8 cellular contexts compared by ENCODE assay signal in the genomic region with DNA sequence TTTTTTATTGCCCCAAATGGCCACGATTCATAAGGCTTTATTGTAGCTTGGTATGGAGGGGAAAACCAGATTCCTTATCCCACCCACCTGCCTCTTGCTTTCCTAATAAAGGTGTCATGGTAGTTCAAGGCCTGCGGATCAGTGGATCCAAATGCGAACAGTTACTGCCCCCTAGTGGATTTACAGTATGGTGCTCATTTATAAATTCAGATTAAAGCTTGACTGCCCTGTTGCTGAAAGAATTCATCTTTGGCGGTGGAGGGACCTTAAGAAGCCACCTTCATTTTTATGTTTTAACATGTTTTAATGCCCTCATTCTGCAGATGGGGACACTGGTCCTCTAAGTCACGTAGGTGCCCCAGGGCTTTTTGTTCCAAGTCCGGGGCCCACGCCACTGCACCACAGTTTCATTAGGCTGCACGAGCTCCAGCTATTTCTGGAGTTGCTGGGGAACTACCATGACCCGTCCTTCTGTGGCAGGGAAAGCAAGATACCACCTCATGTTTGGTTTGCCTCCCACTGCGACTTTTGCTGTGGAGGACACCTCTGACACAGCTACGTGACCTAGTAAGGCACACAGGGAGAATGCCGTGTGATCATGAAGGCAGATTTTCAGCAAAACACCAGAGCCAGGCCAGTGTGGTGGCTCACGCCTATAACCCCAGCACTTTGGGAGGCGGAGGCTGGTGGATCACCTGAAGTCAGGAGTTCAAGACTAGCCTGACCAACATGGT. TPM values are rescaled to one million over a fixed set of nuclear protein-coding genes. Genes with fewer than 3 reads are reported as not detected.
DNase-seq lines count a peak whose midpoint lies in the region; ATAC-seq and TF ChIP-seq lines count a peak whose summit lies in the region.

No MANE protein-coding gene starts in this region.

- peak; percentile 66 to 82 (median 75) for ATAC-seq in right lobe of liver
- ATAC-seq in GM21381 (IDR thresholded peaks at IDR 0.05; ENCODE audit: unreplicated experiment): no peak

- H3K4me3 Mint-ChIP-seq in chondrocyte (ENCODE audit: unreplicated experiment): no peak overlapping the region

- no peaks in the 10 kb centered on the region for H3K9me3 Mint-ChIP-seq in chondrocyte (ENCODE audit: low read depth)

- H3K27ac ChIP-seq in right lobe of liver (no peak overlapping the region), vagina (no peak overlapping the region)

- TF ChIP-seq POLR2A in right lobe of liver (IDR thresholded peaks at IDR 0.05): no peak
- no peak for TF ChIP-seq POLR2A in vagina (IDR thresholded peaks at IDR 0.05)

- intact Hi-C loops in right lobe of liver (cut with DNase I): no loop called here
- intact Hi-C loops in vagina (cut with DNase I): loop anchor here (10.0 kb wide), 2 partner anchors 233 to 313 kb away; a partner anchor contains a TSS

- H3K27me3 ChIP-seq in right lobe of liver (no peaks in the 10 kb centered on the region), vagina (no peaks in the 10 kb centered on the region)

- TF ChIP-seq CTCF in LNCaP clone FGC (IDR thresholded peaks at IDR 0.05; ENCODE audit: control insufficient read depth, extremely low read depth, insufficient read depth) (peak; percentile 79), chondrocyte (IDR thresholded peaks at IDR 0.05) (peak; percentile 91), right lobe of liver (IDR thresholded peaks at IDR 0.05) (peak; percentile 79 to 87 (median 86)), vagina (IDR thresholded peaks at IDR 0.05) (peak; percentile 61 to 79 (median 64))

- H3K36me3 ChIP-seq in right lobe of liver (no peaks in the 10 kb centered on the region), vagina (no peaks in the 10 kb centered on the region)

- WGBS in right lobe of liver (ENCODE audit: insufficient coverage, low coverage, low lambda C conversion rate, missing lambda C conversion rate): 22% methylated on average over 12 of the region's 14 CpGs

- H3K36me3 Mint-ChIP-seq in chondrocyte (ENCODE audit: low read depth): no peaks in the 10 kb centered on the region

- peaks cover 21% of the 10 kb centered on the region for H3K4me1 Mint-ChIP-seq in chondrocyte (ENCODE audit: low read depth)

- H3K4me1 ChIP-seq in right lobe of liver (peaks cover 0 to 5% (median 0%) of the 10 kb centered on the region in 4 donors), vagina (peaks cover 30% of the 10 kb centered on the region)

- H3K4me3 ChIP-seq in LNCaP clone FGC (ENCODE audit: low read depth, low read length): no peak overlapping the region
- H3K4me3 ChIP-seq in right lobe of liver: no peak overlapping the region
- no peak overlapping the region for H3K4me3 ChIP-seq in vagina

- H3K9me3 ChIP-seq in right lobe of liver (no peaks in the 10 kb centered on the region), vagina (no peaks in the 10 kb centered on the region)

- H3K27ac Mint-ChIP-seq in chondrocyte (ENCODE audit: unreplicated experiment): no peak overlapping the region

- DNase-seq in activated naive CD4-positive, alpha-beta T cell treated with Interleukin-2 at 50 U/mL for 16 hours: peak; percentile 22
- no peak for DNase-seq in activated naive CD4-positive, alpha-beta T cell treated with anti-CD3 and anti-CD28 coated beads, Interleukin-2, amount 50 U/mL, for 16 hours
- DNase-seq in LNCaP clone FGC (ENCODE audit: low read depth) (peak; percentile 35), RPMI7951 (ENCODE audit: low read depth) (peak; percentile 66), chondrocyte (ENCODE audit: low spot score) (no peak), right lobe of liver (no peak), vagina (ENCODE audit: extremely low spot score in 2 of 2) (peak in 1 of 2 donors; percentile 87)

- H3K27me3 Mint-ChIP-seq in chondrocyte (ENCODE audit: low read depth): no peaks in the 10 kb centered on the region

RNA-seq across cellular contexts. Expression of a gene that starts 15.6 kb away (rescaled TPM):
- total RNA-seq in RPMI7951 (2014; rRNA removed; shearing (Covaris generic)): 89.0 and 105 TPM in 2 replicates
- 21.6 to 24.6 TPM (median 22.4 TPM) in 3 replicates for total RNA-seq in chondrocyte
- total RNA-seq in right lobe of liver: 1 to 10 TPM; 6.4 to 8.9 (median 7.1) TPM
- total RNA-seq in vagina: 39.0 TPM

Comparison
In these comparisons a context has a peak if more than half of its experiments do, and no peak if none do; other contexts are left out.
1. DNase-seq: peak in activated naive CD4-positive, alpha-beta T cell treated with Interleukin-2 at 50 U/mL for 16 hours (single experiment), LNCaP clone FGC (single experiment) and RPMI7951 (single experiment); none in activated naive CD4-positive, alpha-beta T cell treated with anti-CD3 and anti-CD28 coated beads, Interleukin-2, amount 50 U/mL, for 16 hours (single experiment), chondrocyte (single experiment) and right lobe of liver (0 of 3).
2. Peak in every context shown above with its lines, with median percentiles within 50 percentile points of each other: CTCF ChIP-seq.